17 cellular contexts compared by ENCODE assay signal in genomic region chr5:76414788-76415187, GRCh38. TPM values are rescaled to one million over a fixed set of nuclear protein-coding genes. Genes with fewer than 3 reads are reported as not detected.
DNase-seq lines count a peak whose midpoint lies in the region; ATAC-seq and TF ChIP-seq lines count a peak whose summit lies in the region.
"Had no signal": no experiment of that assay in that cellular context is flagged by ENCODE, and none has a peak within 500 bp of the region (broad histone marks: within the 10 kb centered on the region; RNA-seq: fewer than 3 reads in every experiment).

No MANE protein-coding gene starts in this region.

- peaks cover 26% of the 10 kb centered on the region for H3K36me3 Mint-ChIP-seq in CD4-positive, CD25-positive, alpha-beta regulatory T cell
- H3K36me3 Mint-ChIP-seq in CD4-positive, alpha-beta memory T cell, result peaks cover 27 to 33% of the 10 kb centered on the region in 2 donors
- H3K36me3 Mint-ChIP-seq in natural killer cell treated with Interleukin-12 subunit alpha and Interleukin-12 subunit beta and Interleukin-15 and Interleukin-18, amount 100 ng/mL, for 72 hours, result peaks cover 2% of the 10 kb centered on the region

- H3K27ac Mint-ChIP-seq in CD4-positive, CD25-positive, alpha-beta regulatory T cell, result peak overlapping the region; percentile 23 to 80 (median 26)
- peak overlapping the region in 6 of 7 donors; percentile 11 to 82 (median 42) for H3K27ac Mint-ChIP-seq in CD4-positive, alpha-beta memory T cell
- peak overlapping the region; percentile 38 to 92 for H3K27ac Mint-ChIP-seq in natural killer cell treated with Interleukin-12 subunit alpha and Interleukin-12 subunit beta and Interleukin-15 and Interleukin-18, amount 100 ng/mL, for 72 hours

- H3K4me1 Mint-ChIP-seq in CD4-positive, CD25-positive, alpha-beta regulatory T cell, result peaks cover 39 to 86% (median 72%) of the 10 kb centered on the region in 4 donors
- H3K4me1 Mint-ChIP-seq in CD4-positive, alpha-beta memory T cell, result peaks cover 52 to 87% (median 69%) of the 10 kb centered on the region in 4 donors
- peaks cover 57 to 67% of the 10 kb centered on the region in 2 donors for H3K4me1 Mint-ChIP-seq in natural killer cell treated with Interleukin-12 subunit alpha and Interleukin-12 subunit beta and Interleukin-15 and Interleukin-18, amount 100 ng/mL, for 72 hours (ENCODE audit: low read depth in 2 of 2)

- no peak overlapping the region for H3K4me3 ChIP-seq in CD4-positive, CD25-positive, alpha-beta regulatory T cell (ENCODE audit: low read depth, low read length)
- no peak overlapping the region for H3K4me3 ChIP-seq in CD4-positive, alpha-beta memory T cell (ENCODE audit: low read length in 2 of 2)
- H3K4me3 ChIP-seq: BLaER1, Peyer's patch, SJCRH30 had no signal

- CTCF ChIA-PET in CD4-positive, alpha-beta memory T cell (lab: Charles Lee; ENCODE audit: partially characterized antibody), result interaction anchor here (1.7 to 6.6 kb wide), 3 partner anchors 9 to 130 kb away, joined by 5 to 34 read pairs (median 5); partner anchors contain the start of gene IQGAP2

- no peak overlapping the region for H3K27ac ChIP-seq in CD4-positive, CD25-positive, alpha-beta regulatory T cell (ENCODE audit: insufficient read depth, low read length, poor library complexity, severe bottlenecking)
- H3K27ac ChIP-seq in CD4-positive, alpha-beta memory T cell (ENCODE audit: low read depth, low read length), result no peak overlapping the region
- H3K27ac ChIP-seq in VCaP, result peak overlapping the region; percentile 80
- H3K27ac ChIP-seq: Peyer's patch, SJCRH30 had no signal

- no peaks in the 10 kb centered on the region for H3K27me3 ChIP-seq in CD4-positive, CD25-positive, alpha-beta regulatory T cell (ENCODE audit: control insufficient read depth, insufficient read depth, low read length)
- no peaks in the 10 kb centered on the region for H3K27me3 ChIP-seq in CD4-positive, alpha-beta memory T cell (ENCODE audit: insufficient read depth, low read length)
- H3K27me3 ChIP-seq: BLaER1, Peyer's patch, SJCRH30 had no signal

- peaks cover 0 to 1% (median 0%) of the 10 kb centered on the region in 7 donors for H3K9me3 Mint-ChIP-seq in CD4-positive, CD25-positive, alpha-beta regulatory T cell
- H3K9me3 Mint-ChIP-seq in CD4-positive, alpha-beta memory T cell, result no peaks in the 10 kb centered on the region
- no peaks in the 10 kb centered on the region for H3K9me3 Mint-ChIP-seq in natural killer cell treated with Interleukin-12 subunit alpha and Interleukin-12 subunit beta and Interleukin-15 and Interleukin-18, amount 100 ng/mL, for 72 hours

- H3K36me3 ChIP-seq in CD4-positive, CD25-positive, alpha-beta regulatory T cell (ENCODE audit: control insufficient read depth, insufficient read depth, low read length), result peaks cover 41% of the 10 kb centered on the region
- H3K36me3 ChIP-seq in CD4-positive, alpha-beta memory T cell (ENCODE audit: insufficient read depth, low read length), result peaks cover 4% of the 10 kb centered on the region
- H3K36me3 ChIP-seq: Peyer's patch, SJCRH30 had no signal

- TF ChIP-seq CTCF in VCaP (conservative IDR thresholded peaks at IDR 0.05), result no peak

- intact Hi-C loops in CD4-positive, alpha-beta memory T cell (cut with micrococcal nuclease), result no loop called here

- peak overlapping the region in 1 of 4 donors; percentile 30 for H3K4me3 Mint-ChIP-seq in CD4-positive, CD25-positive, alpha-beta regulatory T cell
- H3K4me3 Mint-ChIP-seq in CD4-positive, alpha-beta memory T cell, result peak overlapping the region in 3 of 8 donors; percentile 9 to 45 (median 29)
- no peak overlapping the region for H3K4me3 Mint-ChIP-seq in natural killer cell treated with Interleukin-12 subunit alpha and Interleukin-12 subunit beta and Interleukin-15 and Interleukin-18, amount 100 ng/mL, for 72 hours

- POLR2A ChIA-PET in CD4-positive, alpha-beta memory T cell (lab: Charles Lee; ENCODE audit: partially characterized antibody), result interaction anchor here (1.2 to 4.4 kb wide), 2 partner anchors 10 to 59 kb away, joined by 3 to 19 read pairs; no protein-coding TSS in a partner anchor

- peaks cover 14% of the 10 kb centered on the region for H3K4me1 ChIP-seq in CD4-positive, CD25-positive, alpha-beta regulatory T cell (ENCODE audit: control insufficient read depth, insufficient read depth, low read length, poor library complexity, severe bottlenecking)
- H3K4me1 ChIP-seq in CD4-positive, alpha-beta memory T cell (ENCODE audit: insufficient read depth, low read length), result peaks cover 52% of the 10 kb centered on the region
- H3K4me1 ChIP-seq: Peyer's patch, SJCRH30 had no signal

- H3K27me3 Mint-ChIP-seq in CD4-positive, CD25-positive, alpha-beta regulatory T cell, result no peaks in the 10 kb centered on the region
- no peaks in the 10 kb centered on the region for H3K27me3 Mint-ChIP-seq in CD4-positive, alpha-beta memory T cell
- H3K27me3 Mint-ChIP-seq in natural killer cell treated with Interleukin-12 subunit alpha and Interleukin-12 subunit beta and Interleukin-15 and Interleukin-18, amount 100 ng/mL, for 72 hours, result no peaks in the 10 kb centered on the region

- no peaks in the 10 kb centered on the region for H3K9me3 ChIP-seq in CD4-positive, CD25-positive, alpha-beta regulatory T cell (ENCODE audit: control insufficient read depth in 2 of 2, low read length in 2 of 2)
- no peaks in the 10 kb centered on the region for H3K9me3 ChIP-seq in CD4-positive, alpha-beta memory T cell (ENCODE audit: control insufficient read depth in 1 of 2, low read length in 2 of 2)
- H3K9me3 ChIP-seq: BLaER1, Peyer's patch, SJCRH30 had no signal

- no peak for ATAC-seq in CD4-positive, CD25-positive, alpha-beta regulatory T cell (ENCODE audit: low read depth in 2 of 2)
- ATAC-seq in natural killer cell treated with Interleukin-12 subunit alpha and Interleukin-12 subunit beta and Interleukin-15 and Interleukin-18, amount 100 ng/mL, for 72 hours, result no peak
- ATAC-seq in GM21717 (IDR thresholded peaks at IDR 0.05; ENCODE audit: unreplicated experiment), result no peak

- DNase-seq in CD4-positive, CD25-positive, alpha-beta regulatory T cell, result no peak
- no peak for DNase-seq in CD4-positive, alpha-beta memory T cell
- no peak for DNase-seq in natural killer cell treated with Interleukin-12 subunit alpha and Interleukin-12 subunit beta and Interleukin-15 and Interleukin-18, amount 100 ng/mL, for 72 hours (ENCODE audit: low spot score)
- DNase-seq in NOMO-1 (lab: John Stamatoyannopoulos, UW; ENCODE audit: unreplicated experiment in 2 of 2) (no peak), DMS53 treated with DMSO at 0.1 percent for 48 hours (lab: John Stamatoyannopoulos, UW; ENCODE audit: unreplicated experiment) (no peak)
- DNase-seq: DMS79, NCI-H1092 treated with DMSO at 0.1 percent for 48 hours, NCI-H146, NCI-H2029 treated with DMSO at 0.1 percent for 48 hours, NCI-H226, NCI-H510A treated with DMSO at 0.1 percent for 48 hours, NCI-H748 treated with DMSO at 0.1 percent for 48 hours, Peyer's patch, SJCRH30 had no signal

RNA-seq across cellular contexts. Expression of gene IQGAP2, which starts 11.7 kb away (rescaled TPM):
- total RNA-seq in CD4-positive, CD25-positive, alpha-beta regulatory T cell, result 214 TPM
- 10 to 100 TPM; 53.9 to 70.2 (median 59.2) TPM for polyA plus RNA-seq in CD4-positive, CD25-positive, alpha-beta regulatory T cell
- total RNA-seq in CD4-positive, alpha-beta memory T cell, result 100 to 1,000 TPM; 125 to 126 TPM
- 10 to 100 TPM; 24.7 to 72.5 TPM for polyA plus RNA-seq in CD4-positive, alpha-beta memory T cell
- total RNA-seq in natural killer cell treated with Interleukin-12 subunit alpha and Interleukin-12 subunit beta and Interleukin-15 and Interleukin-18, amount 100 ng/mL, for 72 hours, result 100 to 1,000 TPM; 104 to 111 TPM
